Comparison of ENCODE assay signal across 8 cellular contexts in the genomic region with DNA sequence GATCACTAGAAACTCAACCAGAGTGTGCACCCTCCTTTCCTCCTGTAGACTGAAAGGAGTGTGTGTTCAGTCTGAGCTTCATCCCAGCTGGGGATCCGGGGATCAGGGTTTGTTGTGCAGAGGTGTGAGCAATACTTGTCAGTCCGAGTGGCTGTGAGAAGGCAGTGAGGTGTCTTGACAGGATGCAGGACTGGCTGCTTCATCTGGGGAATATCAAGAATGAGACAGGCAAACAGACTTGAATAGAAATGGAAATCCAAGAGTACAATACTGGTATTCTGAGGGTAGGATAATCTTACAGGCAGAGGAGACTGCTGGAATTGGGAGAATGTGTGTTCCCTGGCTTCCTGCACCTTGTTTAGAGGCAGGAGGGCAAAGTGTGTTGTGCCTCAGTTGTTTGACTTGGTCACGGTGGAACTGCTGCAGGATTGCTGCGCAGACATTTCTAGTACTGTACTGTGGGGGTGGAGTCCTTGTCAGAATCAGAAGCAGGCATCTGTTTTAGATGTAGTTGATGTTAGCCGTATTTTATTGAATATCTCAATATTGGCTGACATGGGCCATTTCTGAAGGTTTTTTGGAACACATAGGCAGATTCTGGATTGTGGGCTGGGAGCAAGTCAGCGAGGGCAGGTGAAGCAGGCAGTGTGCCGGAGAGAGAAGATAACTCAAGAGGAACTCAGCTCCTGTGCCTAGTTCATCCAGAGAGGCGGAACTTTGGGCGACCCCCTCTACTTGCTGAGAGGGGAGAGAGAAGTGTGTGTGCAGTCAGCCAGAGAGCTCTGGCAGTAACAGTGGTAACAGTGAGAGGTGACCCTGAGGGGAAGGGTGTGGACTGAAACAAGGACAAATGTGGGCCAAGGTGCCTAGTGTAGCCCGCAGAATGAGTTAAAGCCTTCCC. TPM values are rescaled to one million over a fixed set of nuclear protein-coding genes. Genes with fewer than 3 reads are reported as not detected.
DNase-seq lines count a peak whose midpoint lies in the region; ATAC-seq, FAIRE-seq and TF ChIP-seq lines count a peak whose summit lies in the region.

No MANE protein-coding gene starts in this region.

- no peaks in the 10 kb centered on the region for H3K27me3 ChIP-seq in Peyer's patch

- H3K27ac ChIP-seq in Peyer's patch: peak overlapping the region; percentile 81 to 93 (median 91)
- peak overlapping the region; percentile 85 for H3K27ac ChIP-seq in epithelial cell of prostate

- peaks cover 11% of the 10 kb centered on the region for H3K36me3 Mint-ChIP-seq in osteocyte (ENCODE audit: unreplicated experiment)

- peaks cover 0 to 40% (median 12%) of the 10 kb centered on the region in 4 donors for H3K4me1 ChIP-seq in Peyer's patch
- peaks cover 38% of the 10 kb centered on the region for H3K4me1 ChIP-seq in mucosa of descending colon (ENCODE audit: low read depth)

- peak overlapping the region; percentile 94 for H3K4me3 Mint-ChIP-seq in osteocyte (ENCODE audit: unreplicated experiment)

- H3K36me3 ChIP-seq in Peyer's patch (peaks cover 0 to 19% (median 0%) of the 10 kb centered on the region in 3 donors), mucosa of descending colon (ENCODE audit: low read depth) (no peaks in the 10 kb centered on the region)

- FAIRE-seq in urothelium cell line (lab: Jason Lieb, UNC): no peak

- H3K4me3 ChIP-seq in Peyer's patch (peak overlapping the region in 2 of 4 donors; percentile 38 to 54), mucosa of descending colon (no peak overlapping the region)

- TF ChIP-seq CTCF in Peyer's patch (IDR thresholded peaks at IDR 0.05) (no peak), osteocyte (IDR thresholded peaks at IDR 0.05) (no peak), mucosa of descending colon (IDR thresholded peaks at IDR 0.05) (no peak)

- H3K9me3 Mint-ChIP-seq in osteocyte (ENCODE audit: unreplicated experiment): no peaks in the 10 kb centered on the region

- H3K4me1 Mint-ChIP-seq in osteocyte (ENCODE audit: unreplicated experiment): peaks cover 40% of the 10 kb centered on the region

- DNase-seq in Peyer's patch: no peak
- no peak for DNase-seq in epithelial cell of prostate (ENCODE audit: low read depth, low spot score)
- no peak for DNase-seq in osteocyte (ENCODE audit: extremely low spot score, unreplicated experiment)
- DNase-seq in mucosa of descending colon: no peak
- DNase-seq in posterior cingulate gyrus: no peak
- no peak for DNase-seq in urothelium cell line (ENCODE audit: low spot score)

- intact Hi-C loops in mucosa of descending colon (cut with DNase I, micrococcal nuclease): no loop called here
- intact Hi-C loops in posterior cingulate gyrus (cut with DNase I): no loop called here

- ATAC-seq in GM21526 (IDR thresholded peaks at IDR 0.05; ENCODE audit: low FRiP score, unreplicated experiment): peak; percentile 20
- no peak for ATAC-seq in mucosa of descending colon
- ATAC-seq in HG03095 (IDR thresholded peaks at IDR 0.05; ENCODE audit: unreplicated experiment): no peak

- no peaks in the 10 kb centered on the region for H3K9me3 ChIP-seq in Peyer's patch
- H3K9me3 ChIP-seq in mucosa of descending colon: no peaks in the 10 kb centered on the region

- peak overlapping the region; percentile 100 for H3K27ac Mint-ChIP-seq in osteocyte (ENCODE audit: unreplicated experiment)

- no peaks in the 10 kb centered on the region for H3K27me3 Mint-ChIP-seq in osteocyte (ENCODE audit: unreplicated experiment)

- no peak for TF ChIP-seq POLR2A in Peyer's patch (IDR thresholded peaks at IDR 0.05)

RNA-seq across cellular contexts. Expression of gene GRK2, which starts 27.1 kb away (rescaled TPM):
- 100 to 1,000 TPM; 103 to 276 (median 163) TPM for total RNA-seq in Peyer's patch
- total RNA-seq in osteocyte: 41.5 and 45.0 TPM in 2 replicates
- 100 to 1,000 TPM in 2 of 3 donors, 10 to 100 TPM in 1; 86.8 to 114 (median 106) TPM for total RNA-seq in mucosa of descending colon

RNA-seq across cellular contexts. Expression of gene ANKRD13D, which starts 50.0 kb away (rescaled TPM):
- total RNA-seq in Peyer's patch (10 to 100 TPM; 25.4 to 97.4 (median 41.5) TPM), osteocyte (54.3 and 56.2 TPM in 2 replicates), mucosa of descending colon (10 to 100 TPM; 20.0 to 46.3 (median 26.7) TPM)
